ENCODE assay signal across 25 cellular contexts in genomic region chr21:25243809-25244208, GRCh38.
"Had no signal": no experiment of that assay in that cellular context is flagged by ENCODE, and none has a peak within 500 bp of the region (broad histone marks: within the 10 kb centered on the region; RNA-seq: fewer than 3 reads in every experiment).

No MANE protein-coding gene starts in this region.

- H3K9me3 ChIP-seq: ascending aorta, esophagus squamous epithelium, pancreas, prostate gland, sigmoid colon, thoracic aorta had no signal

- H3K36me3 ChIP-seq: ascending aorta, esophagus squamous epithelium, pancreas, prostate gland, sigmoid colon, thoracic aorta, WERI-Rb-1 had no signal

- H3K4me3 ChIP-seq: ascending aorta, esophagus squamous epithelium, hepatocyte, pancreas, prostate gland, sigmoid colon, thoracic aorta had no signal

- DNase-seq: activated CD4-positive, alpha-beta T cell treated with anti-CD3 and anti-CD28 coated beads for 48 hours; activated CD4-positive, alpha-beta T cell treated with anti-CD3 and anti-CD28 coated beads, Interleukin-2, amount 50 U/mL, for 48 hours; activated CD8-positive, alpha-beta memory T cell treated with anti-CD3 and anti-CD28 coated beads, Interleukin-2, amount 50 U/mL, for 4 hours; activated gamma-delta T cell; activated naive CD4-positive, alpha-beta T cell treated with anti-CD3 and anti-CD28 coated beads, Interleukin-2, amount 10 ng/mL, durations not matched to agents 7 days and 5 days; activated naive CD8-positive, alpha-beta T cell treated with anti-CD3 and anti-CD28 coated beads, Interleukin-2, amount 10 ng/mL, durations not matched to agents 7 days and 5 days; activated T-cell treated with anti-CD3 and anti-CD28 coated beads, Interleukin-2, amount 50 U/mL, for 24 hours; caudate nucleus; esophagus squamous epithelium; islet precursor cell; left ventricle myocardium superior; mammary epithelial cell; naive thymus-derived CD4-positive, alpha-beta T cell; pancreas; retina; sigmoid colon; small intestine; stimulated activated CD4-positive, alpha-beta T cell treated with anti-CD3 and anti-CD28 coated beads, Interleukin-4, amount 100 ng/mL, for 24 hours; T1000; trophoblast cell; WERI-Rb-1 had no signal

- H3K27ac ChIP-seq: ascending aorta, esophagus squamous epithelium, hepatocyte, pancreas, prostate gland, sigmoid colon, thoracic aorta, WERI-Rb-1 had no signal
